Comparison of ENCODE assay signal across 9 cellular contexts in the genomic region with DNA sequence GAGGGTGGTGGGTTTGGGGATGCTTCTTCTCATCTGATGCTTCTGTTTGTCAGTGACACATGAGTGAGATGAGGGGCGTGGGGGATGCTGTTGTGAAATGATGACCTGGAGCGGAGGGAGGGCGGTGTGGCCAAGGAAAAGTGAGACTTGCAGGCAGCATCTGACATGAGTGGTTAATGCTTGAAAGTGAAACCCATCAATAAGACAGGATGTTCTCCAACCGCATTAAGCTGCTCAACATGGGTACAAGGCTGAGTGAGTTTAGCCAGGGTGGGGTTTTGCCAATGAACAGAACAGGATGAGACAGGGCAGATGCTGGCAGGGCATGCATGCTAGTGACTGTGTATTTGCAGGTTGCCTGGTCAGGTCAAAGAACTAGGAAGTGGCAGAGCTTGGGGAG. TPM values are rescaled to one million over a fixed set of nuclear protein-coding genes. Genes with fewer than 3 reads are reported as not detected.
DNase-seq lines count a peak whose midpoint lies in the region; ATAC-seq and TF ChIP-seq lines count a peak whose summit lies in the region.
"Had no signal": no experiment of that assay in that cellular context is flagged by ENCODE, and none has a peak within 500 bp of the region (broad histone marks: within the 10 kb centered on the region; RNA-seq: fewer than 3 reads in every experiment).

No MANE protein-coding gene starts in this region.

- H3K36me3 ChIP-seq in upper lobe of right lung = no peaks in the 10 kb centered on the region

- H3K27ac ChIP-seq in CD4-positive, alpha-beta T cell (ENCODE audit: low read depth, low read length) = peak overlapping the region; percentile 30
- H3K27ac ChIP-seq in upper lobe of right lung = no peak overlapping the region

- ATAC-seq in CD4-positive, alpha-beta T cell (ENCODE audit: poor library complexity) = peak; percentile 95
- ATAC-seq in HG02623 (IDR thresholded peaks at IDR 0.05; ENCODE audit: unreplicated experiment) (peak; percentile 67), upper lobe of right lung (peak; percentile 35)

- no peaks in the 10 kb centered on the region for H3K4me1 ChIP-seq in upper lobe of right lung

- H3K9me3 ChIP-seq in CD4-positive, alpha-beta T cell (ENCODE audit: control insufficient read depth, low read length) = no peaks in the 10 kb centered on the region
- no peaks in the 10 kb centered on the region for H3K9me3 ChIP-seq in upper lobe of right lung

- no peaks in the 10 kb centered on the region for H3K27me3 ChIP-seq in CD4-positive, alpha-beta T cell (ENCODE audit: control insufficient read depth, insufficient read depth, low read length)
- H3K27me3 ChIP-seq in upper lobe of right lung = no peaks in the 10 kb centered on the region

- TF ChIP-seq CTCF in CD4-positive, alpha-beta T cell (IDR thresholded peaks at IDR 0.05) = no peak
- no peak for TF ChIP-seq CTCF in upper lobe of right lung (IDR thresholded peaks at IDR 0.05)

- no peaks in the 10 kb centered on the region for H3K27me3 Mint-ChIP-seq in CD4-positive, alpha-beta T cell

- DNase-seq in CD4-positive, alpha-beta T cell = peak; percentile 19 to 56 (median 38)
- peak; percentile 14 for DNase-seq in T-helper 9 cell
- peak; percentile 60 for DNase-seq in germinal center (ENCODE audit: low spot score)
- DNase-seq in upper lobe of right lung = no peak
- no peak for DNase-seq in AG08396 (ENCODE audit: low spot score)
- no peak for DNase-seq in UCSD-AML1 (lab: John Stamatoyannopoulos, UW; ENCODE audit: unreplicated experiment)
- no peak for DNase-seq in NCI-H1105 (lab: John Stamatoyannopoulos, UW)

- POLR2A ChIA-PET in CD4-positive, alpha-beta T cell (lab: Charles Lee) = interaction anchor here (0.6 to 3.1 kb wide), 9 partner anchors 19 to 111 kb away, joined by 3 to 39 read pairs (median 3); a partner anchor contains a TSS

- H3K4me3 ChIP-seq in upper lobe of right lung = no peak overlapping the region

- CTCF ChIA-PET in CD4-positive, alpha-beta T cell (lab: Charles Lee) = interaction anchor here (1.2 to 2.3 kb wide), 2 partner anchors 19 to 68 kb away, joined by 4 to 7 read pairs; a partner anchor contains a TSS

- peak overlapping the region; percentile 74 for H3K27ac Mint-ChIP-seq in CD4-positive, alpha-beta T cell
- H3K27ac Mint-ChIP-seq: nephron had no signal

- H3K9me3 Mint-ChIP-seq in CD4-positive, alpha-beta T cell = no peaks in the 10 kb centered on the region
- H3K9me3 Mint-ChIP-seq: nephron had no signal

- H3K4me1 Mint-ChIP-seq in CD4-positive, alpha-beta T cell (ENCODE audit: low read depth) = peaks cover 29% of the 10 kb centered on the region
- H3K4me1 Mint-ChIP-seq: nephron had no signal

- intact Hi-C loops in CD4-positive, alpha-beta T cell (cut with DNase I, micrococcal nuclease) = no loop called here
- intact Hi-C loops in upper lobe of right lung (cut with DNase I) = no loop called here

- no peaks in the 10 kb centered on the region for H3K36me3 Mint-ChIP-seq in CD4-positive, alpha-beta T cell (ENCODE audit: low read depth)

- H3K4me3 Mint-ChIP-seq in CD4-positive, alpha-beta T cell = peak overlapping the region; percentile 36
- H3K4me3 Mint-ChIP-seq: nephron had no signal

RNA-seq across cellular contexts. Expression of a gene that starts 16.5 kb away (rescaled TPM):
- total RNA-seq in CD4-positive, alpha-beta T cell = not detected
- not detected for total RNA-seq in upper lobe of right lung

RNA-seq across cellular contexts. Expression of a gene that starts 19.8 kb away (rescaled TPM):
- total RNA-seq in CD4-positive, alpha-beta T cell = 10 to 100 TPM; 65.8 to 66.0 TPM
- total RNA-seq in upper lobe of right lung = 78.1 TPM

RNA-seq across cellular contexts. Expression of a gene that starts 53.7 kb away (rescaled TPM):
- 100 to 1,000 TPM; 115 to 120 TPM for total RNA-seq in CD4-positive, alpha-beta T cell
- total RNA-seq in upper lobe of right lung = 110 TPM

Comparison
In these comparisons a context has a peak if more than half of its experiments do, and no peak if none do; other contexts are left out.
1. ATAC-seq: peak in every context shown above with its lines; median percentile 95 in CD4-positive, alpha-beta T cell; 67 in HG02623; 35 in upper lobe of right lung.
2. DNase-seq: peak in CD4-positive, alpha-beta T cell (10 of 10), T-helper 9 cell (single experiment) and germinal center (single experiment); none in upper lobe of right lung (single experiment), AG08396 (single experiment), UCSD-AML1 (single experiment) and NCI-H1105 (single experiment).